Comparison of ENCODE assay signal across 8 cellular contexts in genomic region chr14:69766984-69767368, GRCh38.
A peak's percentile ranks its signal among the peaks of the same experiment; 100 is the strongest.
DNase-seq lines count a peak whose midpoint lies in the region; ATAC-seq lines count a peak whose summit lies in the region.

Gene SRSF5 (plus strand): TSS chr14:69767142. CDS start chr14:69768157, 1,015 bp downstream.

- peaks cover 41 to 44% (median 43%) of the 10 kb centered on the region in 11 experiments for H3K36me3 ChIP-seq in BLaER1 treated with 17β-estradiol and CSF1 and Interleukin-3, amounts not matched to agents 10 nM and 100 nM

- H3K9me3 ChIP-seq in BLaER1 treated with 17β-estradiol and CSF1 and Interleukin-3, amounts not matched to agents 10 nM and 100 nM (replicated peaks in 1 of 11): peaks cover 0 to 35% (median 7%) of the 10 kb centered on the region in 11 experiments; a peak in 11 of 22 replicates

- ATAC-seq in GM19351 (IDR thresholded peaks at IDR 0.05; ENCODE audit: unreplicated experiment) (peak; percentile 80), HG03521 (IDR thresholded peaks at IDR 0.05; ENCODE audit: unreplicated experiment) (peak; percentile 64)

- H3K27ac ChIP-seq in BLaER1 treated with 17β-estradiol and CSF1 and Interleukin-3, amounts not matched to agents 10 nM and 100 nM: peak within 1 kb of the TSS; percentile 95 to 100 (median 99)

- peak within 1 kb of the TSS; percentile 85 to 100 (median 92) for H3K4me3 ChIP-seq in BLaER1 treated with 17β-estradiol and CSF1 and Interleukin-3, amounts not matched to agents 10 nM and 100 nM

- H3K4me2 ChIP-seq in BLaER1 treated with 17β-estradiol and CSF1 and Interleukin-3, amounts not matched to agents 10 nM and 100 nM: peak within 1 kb of the TSS; percentile 81 to 95 (median 89)

- H3K9ac ChIP-seq in BLaER1 treated with 17β-estradiol and CSF1 and Interleukin-3, amounts not matched to agents 10 nM and 100 nM: peak within 1 kb of the TSS; percentile 93 to 100 (median 99)

- no peaks in the 10 kb centered on the region for H3K27me3 ChIP-seq in BLaER1 treated with 17β-estradiol and CSF1 and Interleukin-3, amounts not matched to agents 10 nM and 100 nM

- peaks cover 36 to 45% (median 44%) of the 10 kb centered on the region in 11 experiments for H4K20me1 ChIP-seq in BLaER1 treated with 17β-estradiol and CSF1 and Interleukin-3, amounts not matched to agents 10 nM and 100 nM

- H3K4me1 ChIP-seq in BLaER1 treated with 17β-estradiol and CSF1 and Interleukin-3, amounts not matched to agents 10 nM and 100 nM: peaks cover 26 to 62% (median 39%) of the 10 kb centered on the region in 10 experiments

- DNase-seq in NCI-H748 (lab: John Stamatoyannopoulos, UW; ENCODE audit: unreplicated experiment) (peak; percentile 97), dedifferentiated amniotic fluid mesenchymal stem cell (ENCODE audit: extremely low spot score) (peak; percentile 96), left kidney (ENCODE audit: low read depth, low spot score) (peak; percentile 99)
- peak; percentile 91 for DNase-seq in activated CD4-positive, alpha-beta T cell treated with anti-CD3 and anti-CD28 coated beads, Interleukin-2, amount 50 U/mL, for 1 hour
- DNase-seq in stimulated activated CD4-positive, alpha-beta T cell treated with anti-CD3 and anti-CD28 coated beads, Interleukin-2, amount 100 ng/mL, for 24 hours: peak; percentile 94 to 95

Comparison
In these comparisons a context has a peak if more than half of its experiments do, and no peak if none do; other contexts are left out.
1. Peak in every context shown above with its lines: DNase-seq, ATAC-seq, H3K4me3 ChIP-seq and H3K27ac ChIP-seq.